ENCODE assay signal across 7 cellular contexts in genomic region chr9:137304383-137305059, GRCh38. TPM values are rescaled to one million over a fixed set of nuclear protein-coding genes. Genes with fewer than 3 reads are reported as not detected.
DNase-seq lines count a peak whose midpoint lies in the region; ATAC-seq and TF ChIP-seq lines count a peak whose summit lies in the region.
"Had no signal": no experiment of that assay in that cellular context is flagged by ENCODE, and none has a peak within 500 bp of the region (broad histone marks: within the 10 kb centered on the region; RNA-seq: fewer than 3 reads in every experiment).

No MANE protein-coding gene starts in this region.

- TF ChIP-seq CTCF in HFFc6 (IDR thresholded peaks at IDR 0.05) (peak; percentile 28; the same call in 1 of the 2 replicates), endodermal cell (conservative IDR thresholded peaks at IDR 0.05) (no peak), psoas muscle (IDR thresholded peaks at IDR 0.05) (no peak)

- 82 to 84% methylated on average over 11 to 16 of the region's 16 CpGs for WGBS in endodermal cell (ENCODE audit: insufficient coverage in 1 of 2, insufficient read length in 1 of 2), 2 experiments
- WGBS in psoas muscle, 3 donors, result 17 to 24% (median 24%) methylated on average over 14 to 16 of the region's 16 CpGs

- H3K4me3 Mint-ChIP-seq in HFFc6 (no peak overlapping the region), endodermal cell (no peak overlapping the region)

- H3K27ac ChIP-seq in endodermal cell (ENCODE audit: low read depth, low read length) (peak overlapping the region; percentile 98), psoas muscle (peak overlapping the region; percentile 71)

- H3K27me3 Mint-ChIP-seq in HFFc6 (ENCODE audit: insufficient read depth) (peaks cover 4% of the 10 kb centered on the region; the same call in 1 of the 2 replicates), endodermal cell (ENCODE audit: insufficient read depth) (peaks cover 11% of the 10 kb centered on the region)

- H3K27ac Mint-ChIP-seq in HFFc6, result no peak overlapping the region
- H3K27ac Mint-ChIP-seq in endodermal cell, result no peak overlapping the region

- H3K4me1 Mint-ChIP-seq in HFFc6 (ENCODE audit: low read depth), result peaks cover 9% of the 10 kb centered on the region
- H3K4me1 Mint-ChIP-seq in endodermal cell, result peaks cover 14% of the 10 kb centered on the region

- H3K27me3 ChIP-seq in endodermal cell (ENCODE audit: control insufficient read depth, insufficient read depth, low read length, poor library complexity, severe bottlenecking) (peaks cover 23% of the 10 kb centered on the region), psoas muscle (ENCODE audit: insufficient read depth in 3 of 3, low read length in 2 of 3) (peaks cover 0 to 52% (median 7%) of the 10 kb centered on the region in 3 donors)

- intact Hi-C loops in psoas muscle (cut with DNase I), result no loop called here

- no peak overlapping the region for H3K4me3 ChIP-seq in endodermal cell (ENCODE audit: low read length)
- peak overlapping the region; percentile 46 for H3K4me3 ChIP-seq in psoas muscle

- no peaks in the 10 kb centered on the region for H3K4me1 ChIP-seq in endodermal cell (ENCODE audit: control insufficient read depth, insufficient read depth, low read length)
- H3K4me1 ChIP-seq in psoas muscle, result peaks cover 33% of the 10 kb centered on the region

- DNase-seq in HFFc6, result no peak
- peak; percentile 58 for DNase-seq in endodermal cell
- peak in 1 of 2 donors; percentile 51 for DNase-seq in psoas muscle
- DNase-seq in UCSD-AML1 (lab: John Stamatoyannopoulos, UW; ENCODE audit: unreplicated experiment), result no peak
- DNase-seq: activated CD4-positive, alpha-beta T cell treated with anti-CD3 and anti-CD28 coated beads for 4 hours had no signal

- ATAC-seq in psoas muscle (peak in 2 of 4 donors; percentile 5), GM18868 (IDR thresholded peaks at IDR 0.05; ENCODE audit: unreplicated experiment) (no peak)
- no peak for ATAC-seq in activated CD4-positive, CD25-positive, alpha-beta regulatory T cell treated with anti-CD3 and anti-CD28 coated beads, Interleukin-2, amount 50 U/mL, for 24 hours

- H3K36me3 ChIP-seq in endodermal cell (ENCODE audit: control insufficient read depth, insufficient read depth, low read length), result no peaks in the 10 kb centered on the region
- no peaks in the 10 kb centered on the region for H3K36me3 ChIP-seq in psoas muscle (ENCODE audit: insufficient read depth in 1 of 2, low read depth in 1 of 2)

- H3K9me3 ChIP-seq in endodermal cell (ENCODE audit: control insufficient read depth, low read length), result no peaks in the 10 kb centered on the region
- H3K9me3 ChIP-seq in psoas muscle, result no peaks in the 10 kb centered on the region

- H3K9ac ChIP-seq in endodermal cell (ENCODE audit: extremely low read depth, low read length, poor library complexity, severe bottlenecking), result no peak overlapping the region

- H3K36me3 Mint-ChIP-seq in HFFc6 (ENCODE audit: low read depth), result no peaks in the 10 kb centered on the region
- no peaks in the 10 kb centered on the region for H3K36me3 Mint-ChIP-seq in endodermal cell (ENCODE audit: low read depth)

- H3K9me3 Mint-ChIP-seq in HFFc6 (no peaks in the 10 kb centered on the region), endodermal cell (no peaks in the 10 kb centered on the region)

RNA-seq across cellular contexts. Expression of gene NRARP, which starts 2.5 kb away (rescaled TPM):
- total RNA-seq in HFFc6 (2021; fragmentation: NEBNext Ultra II Directional; extraction: Animal tissue kit (Norgen Biotek cat#: 25700)), result under 1 TPM in 5 of 6 experiments, not detected in 1; 0.09 to 0.36 (median 0.17) TPM
- total RNA-seq in endodermal cell (10 to 100 TPM; 12.1 to 12.9 TPM), psoas muscle (1 to 10 TPM; 3.5 to 7.5 (median 5.3) TPM)
- polyA plus RNA-seq in endodermal cell (2013, experiment 1 of 2), result 59.0 TPM
- polyA plus RNA-seq in endodermal cell (2013, experiment 2 of 2), result 52.6 TPM
- polyA plus RNA-seq in psoas muscle, result 1 to 10 TPM in 1 of 3 donors, under 1 TPM in 2; 0.73 to 1.4 (median 0.91) TPM

RNA-seq across cellular contexts. Expression of gene TOR4A, which starts 27.0 kb away (rescaled TPM):
- total RNA-seq in HFFc6 (2021; fragmentation: NEBNext Ultra II Directional; extraction: Animal tissue kit (Norgen Biotek cat#: 25700)), result 10 to 100 TPM; 58.4 to 76.2 (median 62.2) TPM
- 10 to 100 TPM; 14.2 to 18.9 TPM for total RNA-seq in endodermal cell
- 4.6 TPM for polyA plus RNA-seq in endodermal cell (2013, experiment 1 of 2)
- 5.1 TPM for polyA plus RNA-seq in endodermal cell (2013, experiment 2 of 2)
- 1 to 10 TPM; 1.7 to 2.3 (median 2.1) TPM for total RNA-seq in psoas muscle
- 1 to 10 TPM in 2 of 3 donors, under 1 TPM in 1; 0.77 to 2.3 (median 1.1) TPM for polyA plus RNA-seq in psoas muscle

RNA-seq across cellular contexts. Expression of gene NELFB, which starts 49.4 kb away (rescaled TPM):
- total RNA-seq in HFFc6 (2021; fragmentation: NEBNext Ultra II Directional; extraction: Animal tissue kit (Norgen Biotek cat#: 25700)), result 10 to 100 TPM; 48.5 to 59.9 (median 52.7) TPM
- total RNA-seq in endodermal cell (10 to 100 TPM; 73.3 to 86.6 TPM), psoas muscle (10 to 100 TPM; 39.1 to 53.7 (median 42.8) TPM)
- polyA plus RNA-seq in endodermal cell (2013, experiment 1 of 2), result 56.8 TPM
- 55.1 TPM for polyA plus RNA-seq in endodermal cell (2013, experiment 2 of 2)
- 10 to 100 TPM; 43.2 to 74.3 (median 58.5) TPM for polyA plus RNA-seq in psoas muscle

RNA-seq across cellular contexts. Expression of gene STPG3, which starts 53.4 kb away (rescaled TPM):
- not detected for total RNA-seq in HFFc6 (2021; fragmentation: NEBNext Ultra II Directional; extraction: Animal tissue kit (Norgen Biotek cat#: 25700))
- not detected for total RNA-seq in endodermal cell
- not detected for polyA plus RNA-seq in endodermal cell (2013, experiment 1 of 2)
- not detected for polyA plus RNA-seq in endodermal cell (2013, experiment 2 of 2)
- not detected for total RNA-seq in psoas muscle
- polyA plus RNA-seq in psoas muscle, result under 1 TPM in 1 of 3 donors, not detected in 2; 0.08 TPM

Comparison
In these comparisons a context has a peak if more than half of its experiments do, and no peak if none do; other contexts are left out.
1. RNA of gene TOR4A, which starts 27.0 kb away (total RNA-seq): 58.4 to 76.2 TPM in HFFc6 and 14.2 to 18.9 TPM in endodermal cell; 1.7 to 2.3 TPM in psoas muscle; every median in the first group is over 4 times any median in the second.